ENCODE assay signal across 8 cellular contexts in the genomic region with DNA sequence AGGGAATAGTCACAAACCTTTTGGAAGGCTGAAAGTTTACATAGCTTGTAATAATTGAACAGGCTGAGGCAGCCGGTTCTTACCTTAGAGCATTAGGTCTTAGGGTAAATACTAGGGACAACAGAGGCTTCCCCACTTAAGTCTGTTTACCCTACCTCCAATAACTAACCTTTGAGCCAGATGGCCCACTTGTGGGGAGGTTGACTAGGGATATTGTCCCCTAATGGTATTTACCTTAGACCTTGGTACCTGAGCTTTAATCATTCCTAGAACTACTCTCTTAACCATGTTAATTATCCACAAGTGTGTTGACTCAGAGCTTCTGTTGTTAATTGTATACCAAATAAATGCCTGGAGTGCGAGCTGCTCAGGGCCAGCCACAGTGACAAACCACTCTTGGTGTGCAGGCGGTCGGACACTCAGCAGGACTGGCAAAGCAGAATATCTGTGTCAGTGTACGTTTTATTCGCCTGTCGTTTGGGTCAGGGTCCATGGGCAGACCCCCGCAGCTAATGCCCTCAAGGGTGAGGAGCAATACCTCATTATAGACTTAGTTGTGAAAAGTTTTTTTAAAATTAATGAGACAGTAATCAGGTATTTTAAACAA.
A peak's percentile ranks its signal among the peaks of the same experiment; 100 is the strongest.
DNase-seq lines count a peak whose midpoint lies in the region; TF ChIP-seq lines count a peak whose summit lies in the region.
"Not testable (repeated sequence)": the region's sequence is repeated elsewhere in the genome, so short reads cannot be mapped to it uniquely, and the experiment has no call there.

No MANE protein-coding gene starts in this region.

- CTCF ChIA-PET in MCF 10A (lab: Yijun Ruan, JAX): interaction anchor here (0.8 kb wide), 1 partner anchor 722 kb away, joined by 3 read pairs; no protein-coding TSS in a partner anchor

- peak; percentile 85 for DNase-seq in COLO668 (lab: John Stamatoyannopoulos, UW; ENCODE audit: unreplicated experiment)
- DNase-seq in DMS53 treated with DMSO at 0.1 percent for 48 hours (lab: John Stamatoyannopoulos, UW; ENCODE audit: unreplicated experiment): peak; percentile 90
- peak; percentile 50 for DNase-seq in NCI-H128 (lab: John Stamatoyannopoulos, UW; ENCODE audit: unreplicated experiment)
- peak; percentile 75 for DNase-seq in NCI-H2081 treated with DMSO at 0.1 percent for 48 hours (lab: John Stamatoyannopoulos, UW)
- peak; percentile 61 for DNase-seq in NCI-H510A (lab: John Stamatoyannopoulos, UW)
- DNase-seq in NCI-H82 (lab: John Stamatoyannopoulos, UW): peak; percentile 6
- DNase-seq in MCF 10A (ENCODE audit: unreplicated experiment); progenitor cell of endocrine pancreas (ENCODE audit: low spot score, unreplicated experiment): not testable (repeated sequence)

- intact Hi-C loops in MCF 10A (cut with micrococcal nuclease): not testable (repeated sequence)

- H3K9me3 Mint-ChIP-seq in MCF 10A (ENCODE audit: unreplicated experiment); progenitor cell of endocrine pancreas (ENCODE audit: low read depth): not testable (repeated sequence)

- POLR2A ChIA-PET in MCF 10A (lab: Yijun Ruan, JAX): interaction anchor here (0.6 kb wide), 2 partner anchors 13 to 874 kb away, joined by 3 to 4 read pairs; no protein-coding TSS in a partner anchor

- not testable (repeated sequence) for H3K4me3 Mint-ChIP-seq in MCF 10A (ENCODE audit: unreplicated experiment); progenitor cell of endocrine pancreas (ENCODE audit: low read depth)

- H3K36me3 Mint-ChIP-seq in MCF 10A (ENCODE audit: insufficient read depth, unreplicated experiment); progenitor cell of endocrine pancreas (ENCODE audit: insufficient read depth): not testable (repeated sequence)

- not testable (repeated sequence) for BruUV-seq in MCF 10A (replicated peaks; lab: Mats Ljungman, UMichigan)

- H3K27ac Mint-ChIP-seq in MCF 10A (ENCODE audit: low read depth, unreplicated experiment) (peak overlapping the region; percentile 2), progenitor cell of endocrine pancreas (peak overlapping the region; percentile 86)

- not testable (repeated sequence) for TF ChIP-seq CTCF in MCF 10A (IDR thresholded peaks at IDR 0.05; ENCODE audit: unreplicated experiment); progenitor cell of endocrine pancreas (IDR thresholded peaks at IDR 0.05; ENCODE audit: unreplicated experiment)

- H3K4me1 Mint-ChIP-seq in MCF 10A (ENCODE audit: insufficient read depth, unreplicated experiment): peaks cover 27% of the 10 kb centered on the region
- H3K4me1 Mint-ChIP-seq in progenitor cell of endocrine pancreas (ENCODE audit: low read depth): peaks cover 31% of the 10 kb centered on the region

- not testable (repeated sequence) for H3K27me3 Mint-ChIP-seq in MCF 10A (ENCODE audit: insufficient read depth, unreplicated experiment); progenitor cell of endocrine pancreas
